9 cellular contexts compared by ENCODE assay signal in the genomic region with DNA sequence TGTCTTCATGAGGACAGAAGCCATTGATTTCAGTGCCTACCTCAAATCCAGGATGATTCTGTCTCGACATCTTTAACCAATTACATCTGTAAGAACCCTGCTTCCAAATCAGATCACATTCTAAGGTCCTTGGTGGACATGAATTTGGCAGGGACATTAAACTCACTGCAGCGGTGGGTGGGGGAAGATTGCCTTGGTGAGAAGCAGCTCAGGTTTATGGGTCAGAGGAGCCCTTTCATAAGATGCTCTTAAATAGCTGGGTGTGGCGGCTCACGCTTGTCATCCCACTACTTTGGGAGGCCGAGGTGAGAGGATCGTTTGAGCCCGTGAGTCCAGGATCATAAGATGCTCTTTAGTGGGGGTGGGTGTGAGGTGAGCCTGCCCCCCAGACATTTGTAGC. TPM values are rescaled to one million over a fixed set of nuclear protein-coding genes. Genes with fewer than 3 reads are reported as not detected.
A peak's percentile ranks its signal among the peaks of the same experiment; 100 is the strongest.
DNase-seq lines count a peak whose midpoint lies in the region; ATAC-seq and TF ChIP-seq lines count a peak whose summit lies in the region.
"Had no signal": no experiment of that assay in that cellular context is flagged by ENCODE, and none has a peak within 500 bp of the region (broad histone marks: within the 10 kb centered on the region; RNA-seq: fewer than 3 reads in every experiment).

No MANE protein-coding gene starts in this region.

- ATAC-seq in IMR-90 (ENCODE audit: low read depth), result no peak
- ATAC-seq in activated CD8-positive, alpha-beta T cell treated with anti-CD3 and anti-CD28 coated beads for 36 hours, result no peak
- no peak for ATAC-seq in HG03025 (IDR thresholded peaks at IDR 0.05; ENCODE audit: low FRiP score, unreplicated experiment)
- no peak for ATAC-seq in left lobe of liver

- POLR2A ChIA-PET in IMR-90 (lab: Charles Lee; ENCODE audit: unreplicated experiment), result no interaction called here
- POLR2A ChIA-PET in activated CD8-positive, alpha-beta T cell treated with anti-CD3 and anti-CD28 coated beads for 36 hours (lab: Charles Lee), result interaction anchor here (0.6 to 0.9 kb wide), 2 partner anchors 22 to 622 kb away, joined by 3 to 6 read pairs; no protein-coding TSS in a partner anchor

- H4K91ac ChIP-seq in IMR-90 (ENCODE audit: insufficient read depth, low read depth, low read length), result peak overlapping the region; percentile 26

- TF ChIP-seq RAD21 in IMR-90 (IDR thresholded peaks at IDR 0.05; ENCODE audit: low read length), result no peak

- intact Hi-C loops in IMR-90 (cut with micrococcal nuclease), result no loop called here
- intact Hi-C loops in activated CD8-positive, alpha-beta T cell treated with anti-CD3 and anti-CD28 coated beads for 36 hours (cut with micrococcal nuclease), result no loop called here

- peak overlapping the region; percentile 67 for H4K5ac ChIP-seq in IMR-90 (ENCODE audit: low read depth, low read length)

- dilution Hi-C loops in IMR-90 (cut with HindIII; ENCODE audit: low sequenced_read_pairs, unreplicated experiment), result no loop called here

- H2AK5ac ChIP-seq in IMR-90 (ENCODE audit: low read depth, low read length), result peak overlapping the region; percentile 96

- no peak overlapping the region for H3K56ac ChIP-seq in IMR-90 (ENCODE audit: extremely low read depth, insufficient read depth, low read length)

- H3K4me3 ChIP-seq in IMR-90 (ENCODE audit: insufficient read depth, low read depth, low read length) (no peak overlapping the region), fibroblast of villous mesenchyme (ENCODE audit: low read depth, low read length) (no peak overlapping the region), smooth muscle cell (no peak overlapping the region)

- H2BK120ac ChIP-seq in IMR-90 (ENCODE audit: low read depth, low read length), result peak overlapping the region; percentile 50

- peak overlapping the region in 1 of 2 experiments; percentile 2; a peak in 1 of 4 replicates for H4K8ac ChIP-seq in IMR-90 (ENCODE audit: low read depth in 2 of 2, low read length in 2 of 2)

- peaks cover 18% of the 10 kb centered on the region for H3F3A ChIP-seq in smooth muscle cell (ENCODE audit: low read depth)

- DNase-seq in IMR-90 (no peak), fibroblast of villous mesenchyme (ENCODE audit: low read depth) (peak; percentile 27), smooth muscle cell (lab: John Stamatoyannopoulos, UW; ENCODE audit: unreplicated experiment) (no peak), left lobe of liver (ENCODE audit: low spot score) (no peak)
- no peak for DNase-seq in activated CD8-positive, alpha-beta T cell treated with anti-CD3 and anti-CD28 coated beads for 36 hours
- DNase-seq in stimulated activated CD4-positive, alpha-beta T cell treated with anti-CD3 and anti-CD28 coated beads, Interleukin-12 subunit alpha, Interleukin-12 subunit beta, amount 100 ng/mL, for 4 hours, result no peak
- DNase-seq: H9 had no signal

- H2BK20ac ChIP-seq in IMR-90 (ENCODE audit: low read depth, low read length), result peak overlapping the region; percentile 8; the same call in 1 of the 2 replicates

- H3K27me3 ChIP-seq in IMR-90 (ENCODE audit: control insufficient read depth, insufficient read depth, low read length) (no peaks in the 10 kb centered on the region), smooth muscle cell (ENCODE audit: low read depth) (no peaks in the 10 kb centered on the region)

- CTCF ChIA-PET in IMR-90 (lab: Yijun Ruan, JAX), result interaction anchor here (1.3 kb wide), 1 partner anchor 163 kb away, joined by 6 read pairs; a partner anchor contains a TSS
- CTCF ChIA-PET in activated CD8-positive, alpha-beta T cell treated with anti-CD3 and anti-CD28 coated beads for 36 hours (lab: Charles Lee), result interaction anchor here (0.9 to 1.7 kb wide), 3 partner anchors 59 to 280 kb away, joined by 3 to 6 read pairs (median 4); no protein-coding TSS in a partner anchor

- peaks cover 49% of the 10 kb centered on the region for H3K4me1 Mint-ChIP-seq in activated CD8-positive, alpha-beta T cell treated with anti-CD3 and anti-CD28 coated beads for 36 hours (ENCODE audit: low read depth)

- H3K27ac Mint-ChIP-seq in activated CD8-positive, alpha-beta T cell treated with anti-CD3 and anti-CD28 coated beads for 36 hours, result peak overlapping the region; percentile 0
- H3K27ac Mint-ChIP-seq: H9 had no signal

- H3K27ac ChIP-seq in IMR-90 (ENCODE audit: insufficient read depth, low read length) (peak overlapping the region; percentile 83), smooth muscle cell (ENCODE audit: low read depth) (peak overlapping the region; percentile 79)

- TF ChIP-seq CTCF in IMR-90 (conservative IDR thresholded peaks at IDR 0.05; ENCODE audit: low read depth, low read length) (no peak), fibroblast of villous mesenchyme (IDR thresholded peaks at IDR 0.05; ENCODE audit: insufficient read depth, low read depth, low read length) (no peak), smooth muscle cell (IDR thresholded peaks at IDR 0.05; ENCODE audit: borderline replicate concordance, insufficient read depth, poor library complexity, severe bottlenecking) (no peak)
- TF ChIP-seq CTCF in activated CD8-positive, alpha-beta T cell treated with anti-CD3 and anti-CD28 coated beads for 36 hours (IDR thresholded peaks at IDR 0.05), result no peak

- H3K79me2 ChIP-seq in smooth muscle cell (ENCODE audit: low read depth), result peaks cover 41% of the 10 kb centered on the region

- H3K18ac ChIP-seq in IMR-90 (ENCODE audit: low read depth, low read length), result peak overlapping the region; percentile 33

- H2BK5ac ChIP-seq in IMR-90 (ENCODE audit: low read depth, low read length, poor library complexity, severe bottlenecking), result peak overlapping the region; percentile 84

- H4K20me1 ChIP-seq in IMR-90 (ENCODE audit: insufficient read depth, low read length) (peaks cover 85% of the 10 kb centered on the region), smooth muscle cell (ENCODE audit: low read depth) (peaks cover 99% of the 10 kb centered on the region)

- peak overlapping the region; percentile 21 for H2AK9ac ChIP-seq in IMR-90 (replicated peaks; ENCODE audit: low read depth, low read length, poor library complexity)

- H3K27me3 Mint-ChIP-seq in activated CD8-positive, alpha-beta T cell treated with anti-CD3 and anti-CD28 coated beads for 36 hours, result no peaks in the 10 kb centered on the region

- in situ Hi-C loops in IMR-90 (cut with MboI; ENCODE audit: low sequenced_read_pairs), result no loop called here

- H3K79me1 ChIP-seq in IMR-90 (ENCODE audit: low read depth in 1 of 2, low read length in 2 of 2), result peaks cover 42 to 93% of the 10 kb centered on the region in 2 experiments

- no peaks in the 10 kb centered on the region for H3K9me3 ChIP-seq in IMR-90 (ENCODE audit: control insufficient read depth, insufficient read depth, low read length)
- H3K9me3 ChIP-seq in smooth muscle cell (replicated peaks; ENCODE audit: low read depth), result no peaks in the 10 kb centered on the region

- H2BK15ac ChIP-seq in IMR-90 (ENCODE audit: low read depth, low read length), result peak overlapping the region; percentile 33; the same call in 1 of the 3 replicates

- H3K36me3 Mint-ChIP-seq in activated CD8-positive, alpha-beta T cell treated with anti-CD3 and anti-CD28 coated beads for 36 hours (ENCODE audit: low read depth), result peaks cover 20% of the 10 kb centered on the region

- peaks cover 4% of the 10 kb centered on the region for H3K36me3 ChIP-seq in IMR-90 (ENCODE audit: control insufficient read depth, insufficient read depth, low read length)
- no peaks in the 10 kb centered on the region for H3K36me3 ChIP-seq in smooth muscle cell (ENCODE audit: low read depth)

- H3K14ac ChIP-seq in IMR-90 (replicated peaks; ENCODE audit: low read depth, low read length), result peak overlapping the region; percentile 18

- H3K4me2 ChIP-seq in IMR-90 (ENCODE audit: low read depth, low read length) (peak overlapping the region; percentile 77; the same call in 1 of the 2 replicates), smooth muscle cell (peak overlapping the region; percentile 60)

- 80% methylated on average over 1 of the region's 7 CpGs; no CpG with 5 or more reads in 1 of the 2 experiments for WGBS in IMR-90 (ENCODE audit: extremely low coverage in 2 of 2, insufficient read length in 1 of 2), 2 experiments
- WGBS in smooth muscle cell (ENCODE audit: low lambda C conversion rate), result 92% methylated on average over 7 of the region's 7 CpGs

- peaks cover 47% of the 10 kb centered on the region for H3K9me1 ChIP-seq in IMR-90 (ENCODE audit: insufficient read depth, low read length)

- H3K4me3 Mint-ChIP-seq in activated CD8-positive, alpha-beta T cell treated with anti-CD3 and anti-CD28 coated beads for 36 hours, result no peak overlapping the region
- H3K4me3 Mint-ChIP-seq: endodermal cell, H9 had no signal

- BruUV-seq in IMR-90 (replicated peaks; lab: Mats Ljungman, UMichigan), result no TSS peak

- H2AFZ ChIP-seq in IMR-90 (replicated peaks; ENCODE audit: low read length, poor library complexity) (no peak overlapping the region), smooth muscle cell (ENCODE audit: low read depth) (no peak overlapping the region)

- H3K23ac ChIP-seq in IMR-90 (ENCODE audit: low read depth, low read length), result peak overlapping the region; percentile 76; the same call in 1 of the 2 replicates

- H3K4me1 ChIP-seq in IMR-90 (ENCODE audit: control insufficient read depth, insufficient read depth, low read length) (peaks cover 44% of the 10 kb centered on the region), smooth muscle cell (ENCODE audit: low read depth) (peaks cover 11% of the 10 kb centered on the region)

- H3K9me3 Mint-ChIP-seq in activated CD8-positive, alpha-beta T cell treated with anti-CD3 and anti-CD28 coated beads for 36 hours, result no peaks in the 10 kb centered on the region
- H3K9me3 Mint-ChIP-seq: endodermal cell, H9 had no signal

- TF ChIP-seq POLR2A in IMR-90 (IDR thresholded peaks at IDR 0.05; ENCODE audit: low read depth, low read length), result no peak

- H3K9ac ChIP-seq in IMR-90 (ENCODE audit: low read depth, low read length) (no peak overlapping the region), smooth muscle cell (ENCODE audit: low read depth) (no peak overlapping the region)

- peak overlapping the region; percentile 64 for H3K4ac ChIP-seq in IMR-90 (ENCODE audit: low read depth, low read length)

TF ChIP-seq in IMR-90, 13 proteins besides CTCF, POLR2A, EP300 and RAD21 (continues in another document):
- TF ChIP-seq BHLHE40 (IDR thresholded peaks at IDR 0.05; ENCODE audit: low read depth, low read length) (no peak), RFX5 (IDR thresholded peaks at IDR 0.05; ENCODE audit: low read depth, low read length) (no peak)

RNA-seq across cellular contexts. Expression of a gene that starts 42.9 kb away (rescaled TPM):
- total RNA-seq in IMR-90 (2012; rRNA removed) (14.5 and 20.0 TPM in 2 replicates), fibroblast of villous mesenchyme (23.2 and 24.6 TPM in 2 replicates), smooth muscle cell (44.3 and 45.6 TPM in 2 replicates), left lobe of liver (6.6 TPM)
- polyA plus RNA-seq in IMR-90 (2012; rRNA removed) (27.5 and 35.7 TPM in 2 replicates), smooth muscle cell (36.8 and 43.1 TPM in 2 replicates)
- polyA plus RNA-seq in IMR-90 (2012; cell fraction: cytosol; rRNA removed), result 10.7 and 23.4 TPM in 2 replicates
- polyA plus RNA-seq in IMR-90 (2012; cell fraction: nucleus; rRNA removed; ENCODE audit: low replicate concordance), result 9.2 and 14.8 TPM in 2 replicates
- 1 to 10 TPM; 7.7 TPM for total RNA-seq in activated CD8-positive, alpha-beta T cell treated with anti-CD3 and anti-CD28 coated beads for 36 hours
